In genomic region chr18:46497129-46497528, GRCh38 we compare ENCODE assay signal across 7 cellular contexts.
DNase-seq lines count a peak whose midpoint lies in the region; ATAC-seq and TF ChIP-seq lines count a peak whose summit lies in the region.

No MANE protein-coding gene starts in this region.

- ATAC-seq in HCT116 = no peak
- ATAC-seq in HG02938 (IDR thresholded peaks at IDR 0.05; ENCODE audit: unreplicated experiment) = no peak

- no peak for TF ChIP-seq RAD21 in HCT116 (IDR thresholded peaks at IDR 0.05; ENCODE audit: low read depth)
- TF ChIP-seq RAD21 in neural cell (conservative IDR thresholded peaks at IDR 0.05) = no peak

- H3K36me3 ChIP-seq in HCT116 (ENCODE audit: control insufficient read depth in 1 of 2, insufficient read depth in 2 of 2, low read length in 2 of 2) (no peaks in the 10 kb centered on the region), neural cell (ENCODE audit: insufficient read depth, low read length) (no peaks in the 10 kb centered on the region)

- no peak overlapping the region for H3K4me2 ChIP-seq in HCT116 (ENCODE audit: low read length)
- H3K4me2 ChIP-seq in neural cell (ENCODE audit: low read length) = no peak overlapping the region

- no peak for TF ChIP-seq EP300 in neural cell (conservative IDR thresholded peaks at IDR 0.05; ENCODE audit: poor library complexity, severe bottlenecking)

- no peak overlapping the region for H2AFZ ChIP-seq in HCT116 (ENCODE audit: low read depth, low read length, poor library complexity, severe bottlenecking)
- H2AFZ ChIP-seq in neural cell (ENCODE audit: low read depth, low read length) = no peak overlapping the region

- TF ChIP-seq CTCF in HCT116 (IDR thresholded peaks at IDR 0.05 in 2 of 3, conservative IDR thresholded peaks at IDR 0.05 in 1 of 3; ENCODE audit: borderline replicate concordance in 1 of 3, insufficient read depth in 1 of 3, low read depth in 2 of 3, low read length in 2 of 3) (no peak), astrocyte of the spinal cord (IDR thresholded peaks at IDR 0.05; ENCODE audit: low read depth, low read length) (no peak), neural cell (IDR thresholded peaks at IDR 0.05; ENCODE audit: poor library complexity, severe bottlenecking) (no peak)

- intact Hi-C loops in HCT116 (cut with micrococcal nuclease) = no loop called here

- no peaks in the 10 kb centered on the region for H4K20me1 ChIP-seq in HCT116 (ENCODE audit: insufficient read depth)
- H4K20me1 ChIP-seq in neural cell (ENCODE audit: insufficient read depth) = no peaks in the 10 kb centered on the region

- H3K9me2 ChIP-seq in HCT116 (ENCODE audit: insufficient read depth) = no peaks in the 10 kb centered on the region; the same call in 1 of the 2 replicates
- H3K9me2 ChIP-seq in neural cell (ENCODE audit: insufficient read depth, low read length) = no peaks in the 10 kb centered on the region

- TF ChIP-seq POLR2A in HCT116 (IDR thresholded peaks at IDR 0.05; ENCODE audit: borderline replicate concordance, extremely low read depth, insufficient read depth, insufficient read length) = no peak

- in situ Hi-C loops in astrocyte of the spinal cord (cut with HindIII; ENCODE audit: low sequenced_read_pairs) = no loop called here

- H3K79me2 ChIP-seq in HCT116 (ENCODE audit: insufficient read depth, low read length) (no peaks in the 10 kb centered on the region), neural cell (replicated peaks; ENCODE audit: insufficient read depth, low read length) (no peaks in the 10 kb centered on the region)

- no peaks in the 10 kb centered on the region for H3K4me1 ChIP-seq in HCT116 (ENCODE audit: control insufficient read depth in 1 of 2, insufficient read depth in 2 of 2, low read length in 2 of 2)

- H3F3A ChIP-seq in neural cell (ENCODE audit: insufficient read depth, low read length, poor library complexity, severe bottlenecking) = no peaks in the 10 kb centered on the region

- CTCF ChIA-PET in HCT116 (lab: Charles Lee) = no interaction called here

- H3K27ac ChIP-seq in HCT116 (ENCODE audit: low read depth, low read length) = no peak overlapping the region
- H3K27ac ChIP-seq in neural cell (ENCODE audit: low read length) = no peak overlapping the region

- POLR2A ChIA-PET in HCT116 (lab: Charles Lee) = no interaction called here

- DNase-seq in HCT116 (ENCODE audit: low read depth, low spot score) = no peak
- DNase-seq in MV-4-11 (lab: John Stamatoyannopoulos, UW) = peak; percentile 49
- peak; percentile 19 for DNase-seq in astrocyte of the spinal cord (ENCODE audit: low read depth, low spot score)
- DNase-seq in DMS153 (lab: John Stamatoyannopoulos, UW) = no peak
- DNase-seq in mucosa of gallbladder (ENCODE audit: low spot score) = no peak

- H3K27me3 ChIP-seq in HCT116 (ENCODE audit: insufficient read depth, low read length) = peaks cover 30% of the 10 kb centered on the region
- peaks cover 33% of the 10 kb centered on the region for H3K27me3 ChIP-seq in neural cell (ENCODE audit: insufficient read depth, low read depth, low read length)

- H3K4me3 ChIP-seq in HCT116 (replicated peaks in 1 of 2; ENCODE audit: low read depth in 1 of 2, low read length in 2 of 2) (no peak overlapping the region), astrocyte of the spinal cord (ENCODE audit: low read depth, low read length) (no peak overlapping the region), neural cell (ENCODE audit: low read length) (no peak overlapping the region)

- no TSS peak for BruUV-seq in HCT116 (replicated peaks; lab: Mats Ljungman, UMichigan)

- H3K9me3 ChIP-seq in HCT116 (ENCODE audit: control insufficient read depth in 1 of 2, insufficient read depth in 1 of 2, low read depth in 1 of 2, low read length in 2 of 2) = no peaks in the 10 kb centered on the region
- peaks cover 9% of the 10 kb centered on the region for H3K9me3 ChIP-seq in neural cell (ENCODE audit: low read length)

- RAD21 ChIA-PET in HCT116 (lab: Charles Lee; ENCODE audit: low non-redundant PET in 1 of 2, low total read pairs in 2 of 2, uncharacterized antibody in 2 of 2, unreplicated experiment in 2 of 2) = no interaction called here

- H3K9ac ChIP-seq in HCT116 (ENCODE audit: low read length) (no peak overlapping the region), neural cell (ENCODE audit: low read length) (no peak overlapping the region)

TF ChIP-seq in HCT116, 20 proteins besides CTCF, POLR2A, EP300 and RAD21:
- TF ChIP-seq REST (IDR thresholded peaks at IDR 0.05; ENCODE audit: low read depth) (peak; percentile 94), JUND (IDR thresholded peaks at IDR 0.05) (no peak)

TF ChIP-seq in neural cell, 6 proteins besides CTCF, POLR2A, EP300 and RAD21:
- TF ChIP-seq POLR2AphosphoS5 (IDR thresholded peaks at IDR 0.05) (no peak), MXI1 (conservative IDR thresholded peaks at IDR 0.05; ENCODE audit: poor library complexity, severe bottlenecking) (no peak), EZH2 (IDR thresholded peaks at IDR 0.05; ENCODE audit: borderline replicate concordance, insufficient read depth, low read length, poor library complexity, severe bottlenecking) (no peak), TAF1 (IDR thresholded peaks at IDR 0.05; ENCODE audit: low read depth) (no peak), SMC3 (conservative IDR thresholded peaks at IDR 0.05; ENCODE audit: poor library complexity) (no peak), REST (IDR thresholded peaks at IDR 0.05; ENCODE audit: borderline replicate concordance) (peak; percentile 68)

Comparison
In these comparisons a context has a peak if more than half of its experiments do, and no peak if none do; other contexts are left out.
1. DNase-seq: peak in MV-4-11 (single experiment) and astrocyte of the spinal cord (single experiment); none in HCT116 (single experiment), DMS153 (single experiment) and mucosa of gallbladder (single experiment).